Comparison of ENCODE assay signal across 17 cellular contexts in the genomic region with DNA sequence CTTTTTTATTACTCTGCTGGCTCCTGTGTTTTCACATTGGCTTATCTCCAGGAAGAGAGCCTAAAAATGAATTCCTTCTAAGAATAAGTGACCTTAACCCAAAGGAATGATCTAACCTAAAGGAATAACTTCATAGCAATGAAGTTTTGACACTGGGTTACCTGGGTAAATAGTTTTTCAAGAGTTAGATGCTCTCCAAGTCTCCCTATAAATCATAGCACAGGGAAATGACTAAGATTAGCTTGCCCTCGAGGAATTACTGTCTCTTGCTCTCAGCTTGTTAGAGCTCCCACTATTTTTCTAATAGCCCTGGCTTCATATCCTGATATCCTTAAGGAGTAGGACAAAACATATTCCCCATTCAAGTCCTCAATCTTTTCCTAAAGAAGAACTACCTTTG.
DNase-seq lines count a peak whose midpoint lies in the region; ATAC-seq and TF ChIP-seq lines count a peak whose summit lies in the region.
"Had no signal": no experiment of that assay in that cellular context is flagged by ENCODE, and none has a peak within 500 bp of the region (broad histone marks: within the 10 kb centered on the region; RNA-seq: fewer than 3 reads in every experiment).

No MANE protein-coding gene starts in this region.

- dilution Hi-C loops in mammary epithelial cell (cut with HindIII; ENCODE audit: low sequenced_read_pairs): no loop called here

- H3K9ac ChIP-seq in mammary epithelial cell (ENCODE audit: insufficient read depth, low read length): no peak overlapping the region
- no peak overlapping the region for H3K9ac ChIP-seq in neural progenitor cell

- BruUV-seq in mammary epithelial cell (replicated peaks; lab: Mats Ljungman, UMichigan): no TSS peak
- no TSS peak for BruUV-seq in MCF 10A (replicated peaks; lab: Mats Ljungman, UMichigan)

- H3K4me1 ChIP-seq in mammary epithelial cell (ENCODE audit: insufficient read depth, low read length) (no peaks in the 10 kb centered on the region), RWPE2 (ENCODE audit: insufficient read depth, poor library complexity, severe bottlenecking) (no peaks in the 10 kb centered on the region), neural progenitor cell (peaks cover 34% of the 10 kb centered on the region), spleen (peaks cover 4 to 14% (median 8%) of the 10 kb centered on the region in 6 donors)

- no peak for TF ChIP-seq CTCF in mammary epithelial cell (conservative IDR thresholded peaks at IDR 0.05 in 1 of 2, IDR thresholded peaks at IDR 0.05 in 1 of 2; ENCODE audit: extremely low read depth in 1 of 2, insufficient read depth in 1 of 2, low read depth in 1 of 2, low read length in 2 of 2)
- TF ChIP-seq CTCF in MCF 10A (IDR thresholded peaks at IDR 0.05; ENCODE audit: unreplicated experiment): no peak
- no peak for TF ChIP-seq CTCF in RWPE2 (IDR thresholded peaks at IDR 0.05; ENCODE audit: poor library complexity, severe bottlenecking)
- no peak for TF ChIP-seq CTCF in epithelial cell of esophagus (IDR thresholded peaks at IDR 0.05; ENCODE audit: insufficient read depth, low read depth, low read length, missing control alignments)
- TF ChIP-seq CTCF in neural progenitor cell (IDR thresholded peaks at IDR 0.05): no peak
- TF ChIP-seq CTCF in spleen (IDR thresholded peaks at IDR 0.05 in 8 of 11, conservative IDR thresholded peaks at IDR 0.05 in 3 of 11): no peak

- ATAC-seq in RWPE2 (ENCODE audit: low read depth): peak; percentile 27; the same call in 1 of the 3 replicates
- no peak for ATAC-seq in HG03469 (IDR thresholded peaks at IDR 0.05; ENCODE audit: unreplicated experiment)
- ATAC-seq: SK-N-SH treated with all-trans-retinoic acid at 6 μM for 48 hours had no signal

- H3K36me3 ChIP-seq in mammary epithelial cell (ENCODE audit: insufficient read depth, low read length) (no peaks in the 10 kb centered on the region), RWPE2 (ENCODE audit: low read depth) (no peaks in the 10 kb centered on the region), neural progenitor cell (peaks cover 5% of the 10 kb centered on the region), spleen (no peaks in the 10 kb centered on the region)
- H3K36me3 ChIP-seq: MG63 had no signal

- H4K20me1 ChIP-seq in mammary epithelial cell (ENCODE audit: insufficient read depth, low read length) (no peaks in the 10 kb centered on the region), neural progenitor cell (ENCODE audit: low read depth) (no peaks in the 10 kb centered on the region)

- H3F3A ChIP-seq in neural progenitor cell (ENCODE audit: low read depth): peaks cover 18% of the 10 kb centered on the region

- H3K4me3 Mint-ChIP-seq in MCF 10A (ENCODE audit: unreplicated experiment) (no peak overlapping the region), neural progenitor cell (no peak overlapping the region)
- no peak overlapping the region for H3K4me3 Mint-ChIP-seq in activated CD4-positive, alpha-beta T cell treated with anti-CD3 and anti-CD28 coated beads, Interleukin-2, amount 10 ng/mL, durations not matched to agents 24 days and 14 days

- no peaks in the 10 kb centered on the region for H3K4me1 Mint-ChIP-seq in MCF 10A (ENCODE audit: insufficient read depth, unreplicated experiment)
- peaks cover 35% of the 10 kb centered on the region for H3K4me1 Mint-ChIP-seq in neural progenitor cell
- no peaks in the 10 kb centered on the region for H3K4me1 Mint-ChIP-seq in activated CD4-positive, alpha-beta T cell treated with anti-CD3 and anti-CD28 coated beads, Interleukin-2, amount 10 ng/mL, durations not matched to agents 24 days and 14 days

- 50% methylated on average over 1 of the region's 1 CpG for WGBS in mammary epithelial cell (ENCODE audit: low coverage, missing lambda C conversion rate)
- 67 to 78% (median 70%) methylated on average over 1 of the region's 1 CpG for WGBS in spleen, 5 donors

- no peaks in the 10 kb centered on the region for H3K36me3 Mint-ChIP-seq in MCF 10A (ENCODE audit: insufficient read depth, unreplicated experiment)
- peaks cover 17% of the 10 kb centered on the region for H3K36me3 Mint-ChIP-seq in neural progenitor cell
- no peaks in the 10 kb centered on the region for H3K36me3 Mint-ChIP-seq in activated CD4-positive, alpha-beta T cell treated with anti-CD3 and anti-CD28 coated beads, Interleukin-2, amount 10 ng/mL, durations not matched to agents 24 days and 14 days (ENCODE audit: low read depth)

- H3K27ac Mint-ChIP-seq in MCF 10A (ENCODE audit: low read depth, unreplicated experiment): no peak overlapping the region
- H3K27ac Mint-ChIP-seq in neural progenitor cell: peak overlapping the region; percentile 68
- no peak overlapping the region for H3K27ac Mint-ChIP-seq in activated CD4-positive, alpha-beta T cell treated with anti-CD3 and anti-CD28 coated beads, Interleukin-2, amount 10 ng/mL, durations not matched to agents 24 days and 14 days

- H3K79me2 ChIP-seq in mammary epithelial cell (ENCODE audit: insufficient read depth, low read length) (no peaks in the 10 kb centered on the region), neural progenitor cell (ENCODE audit: low read depth) (no peaks in the 10 kb centered on the region)

- H3K27me3 ChIP-seq in mammary epithelial cell (ENCODE audit: insufficient read depth, low read length) (no peaks in the 10 kb centered on the region), RWPE2 (ENCODE audit: insufficient read depth, poor library complexity, severe bottlenecking) (no peaks in the 10 kb centered on the region), neural progenitor cell (no peaks in the 10 kb centered on the region), spleen (replicated peaks in 1 of 7) (no peaks in the 10 kb centered on the region)
- H3K27me3 ChIP-seq: MG63 had no signal

- H3K27me3 Mint-ChIP-seq in MCF 10A (ENCODE audit: insufficient read depth, unreplicated experiment) (no peaks in the 10 kb centered on the region), neural progenitor cell (ENCODE audit: insufficient read depth, low read depth) (peaks cover 10% of the 10 kb centered on the region)
- no peaks in the 10 kb centered on the region for H3K27me3 Mint-ChIP-seq in activated CD4-positive, alpha-beta T cell treated with anti-CD3 and anti-CD28 coated beads, Interleukin-2, amount 10 ng/mL, durations not matched to agents 24 days and 14 days

- DNase-seq in mammary epithelial cell (peak; percentile 21), MCF 10A (ENCODE audit: unreplicated experiment) (no peak), RWPE2 (ENCODE audit: low spot score) (no peak), epithelial cell of esophagus (ENCODE audit: low read depth) (peak; percentile 36), neural progenitor cell (ENCODE audit: low spot score) (no peak), spleen (no peak)
- DNase-seq in activated CD4-positive, alpha-beta T cell treated with anti-CD3 and anti-CD28 coated beads, Interleukin-2, amount 10 ng/mL, durations not matched to agents 24 days and 14 days: no peak
- DNase-seq: HCEC 1CT, MG63, NCI-H1048, NCI-H1436 treated with DMSO at 0.1 percent for 48 hours, NCI-H2029 treated with DMSO at 0.1 percent for 48 hours, NCI-H2171 treated with DMSO at 0.1 percent for 48 hours, SIG-M5 had no signal

- no peak overlapping the region for H3K4me3 ChIP-seq in mammary epithelial cell (replicated peaks in 1 of 3; ENCODE audit: insufficient read depth in 1 of 3, low read depth in 2 of 3, low read length in 3 of 3)
- H3K4me3 ChIP-seq in RWPE2 (ENCODE audit: severe bottlenecking): no peak overlapping the region
- no peak overlapping the region for H3K4me3 ChIP-seq in epithelial cell of esophagus (ENCODE audit: low read length)
- no peak overlapping the region for H3K4me3 ChIP-seq in neural progenitor cell
- no peak overlapping the region for H3K4me3 ChIP-seq in spleen
- H3K4me3 ChIP-seq: MG63 had no signal

- POLR2A ChIA-PET in MCF 10A (lab: Yijun Ruan, JAX): no interaction called here

- intact Hi-C loops in mammary epithelial cell (cut with micrococcal nuclease): no loop called here
- intact Hi-C loops in MCF 10A (cut with micrococcal nuclease): no loop called here
- intact Hi-C loops in spleen (cut with DNase I; ENCODE audit: low total_unique reads): no loop called here
- intact Hi-C loops in activated CD4-positive, alpha-beta T cell treated with anti-CD3 and anti-CD28 coated beads, Interleukin-2, amount 10 ng/mL, durations not matched to agents 24 days and 14 days (cut with micrococcal nuclease): no loop called here

- H2AFZ ChIP-seq in mammary epithelial cell (ENCODE audit: low read depth, low read length): no peak overlapping the region
- H2AFZ ChIP-seq in neural progenitor cell (replicated peaks): no peak overlapping the region

- in situ Hi-C loops in mammary epithelial cell (cut with MboI; ENCODE audit: low sequenced_read_pairs in 2 of 2): no loop called here

- CTCF ChIA-PET in mammary epithelial cell (lab: Charles Lee; ENCODE audit: low non-redundant PET) (interaction anchor here (0.6 kb wide), 1 partner anchor 37 kb away, joined by 3 read pairs; no protein-coding TSS in a partner anchor), MCF 10A (lab: Yijun Ruan, JAX) (interaction anchor here (1.1 kb wide), 1 partner anchor 9 kb away, joined by 5 read pairs; no protein-coding TSS in a partner anchor)

- no peaks in the 10 kb centered on the region for H3K9me3 ChIP-seq in mammary epithelial cell (replicated peaks; ENCODE audit: insufficient read depth, low read length)
- H3K9me3 ChIP-seq in RWPE2 (ENCODE audit: severe bottlenecking): no peaks in the 10 kb centered on the region
- H3K9me3 ChIP-seq in neural progenitor cell (ENCODE audit: low read depth): peaks cover 7% of the 10 kb centered on the region
- H3K9me3 ChIP-seq in spleen: peaks cover 0 to 12% (median 2%) of the 10 kb centered on the region in 8 donors

- H3K9me3 Mint-ChIP-seq in MCF 10A (ENCODE audit: unreplicated experiment) (no peaks in the 10 kb centered on the region), neural progenitor cell (peaks cover 32% of the 10 kb centered on the region)
- no peaks in the 10 kb centered on the region for H3K9me3 Mint-ChIP-seq in activated CD4-positive, alpha-beta T cell treated with anti-CD3 and anti-CD28 coated beads, Interleukin-2, amount 10 ng/mL, durations not matched to agents 24 days and 14 days

- no peak overlapping the region for H3K27ac ChIP-seq in mammary epithelial cell (ENCODE audit: insufficient read depth, low read depth, low read length)
- H3K27ac ChIP-seq in RWPE2 (ENCODE audit: poor library complexity, severe bottlenecking): no peak overlapping the region
- H3K27ac ChIP-seq in neural progenitor cell: no peak overlapping the region
- no peak overlapping the region for H3K27ac ChIP-seq in spleen
- H3K27ac ChIP-seq: 22Rv1 had no signal

- H3K4me2 ChIP-seq in mammary epithelial cell (ENCODE audit: insufficient read depth, low read depth, low read length) (no peak overlapping the region), neural progenitor cell (no peak overlapping the region)

- no peak for TF ChIP-seq POLR2A in spleen (IDR thresholded peaks at IDR 0.05)

Comparison
In these comparisons a context has a peak if more than half of its experiments do, and no peak if none do; other contexts are left out.
1. DNase-seq: peak in mammary epithelial cell (single experiment) and epithelial cell of esophagus (single experiment); none in MCF 10A (single experiment), RWPE2 (single experiment), neural progenitor cell (single experiment), spleen (single experiment) and activated CD4-positive, alpha-beta T cell treated with anti-CD3 and anti-CD28 coated beads, Interleukin-2, amount 10 ng/mL, durations not matched to agents 24 days and 14 days (single experiment).